ENCODE assay signal across 9 cellular contexts in the genomic region with DNA sequence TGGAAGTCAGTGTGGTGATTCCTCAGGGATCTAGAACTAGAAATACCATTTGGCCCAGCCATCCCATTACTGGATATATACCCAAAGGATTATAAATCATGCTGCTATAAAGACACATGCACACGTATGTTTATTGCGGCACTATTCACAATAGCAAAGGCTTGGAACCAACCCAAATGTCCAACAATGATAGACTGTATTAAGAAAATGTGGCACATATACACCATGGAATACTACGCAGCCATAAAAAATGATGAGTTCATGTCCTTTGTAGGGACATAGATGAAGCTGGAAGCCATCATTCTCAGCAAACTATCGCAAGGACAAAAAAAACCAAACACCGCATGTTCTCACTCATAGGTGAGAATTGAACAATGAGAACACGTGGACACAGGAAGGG. TPM values are rescaled to one million over a fixed set of nuclear protein-coding genes. Genes with fewer than 3 reads are reported as not detected.
"Had no signal": no experiment of that assay in that cellular context is flagged by ENCODE, and none has a peak within 500 bp of the region (broad histone marks: within the 10 kb centered on the region; RNA-seq: fewer than 3 reads in every experiment).

No MANE protein-coding gene starts in this region.

RNA-seq across cellular contexts. Expression of a gene that starts 3.9 kb away (rescaled TPM):
- total RNA-seq: myocyte had no signal
- polyA plus RNA-seq: immature natural killer cell, mammary epithelial cell had no signal

RNA-seq across cellular contexts. Expression of a gene that starts 29.1 kb away (rescaled TPM):
- total RNA-seq: left ventricle myocardium inferior, lower leg skin, lower lobe of right lung, lung microvascular endothelial cell had no signal
- polyA plus RNA-seq: immature natural killer cell; keratinocyte; naive thymus-derived CD4-positive, alpha-beta T cell had no signal
